21 cellular contexts compared by ENCODE assay signal in the genomic region with DNA sequence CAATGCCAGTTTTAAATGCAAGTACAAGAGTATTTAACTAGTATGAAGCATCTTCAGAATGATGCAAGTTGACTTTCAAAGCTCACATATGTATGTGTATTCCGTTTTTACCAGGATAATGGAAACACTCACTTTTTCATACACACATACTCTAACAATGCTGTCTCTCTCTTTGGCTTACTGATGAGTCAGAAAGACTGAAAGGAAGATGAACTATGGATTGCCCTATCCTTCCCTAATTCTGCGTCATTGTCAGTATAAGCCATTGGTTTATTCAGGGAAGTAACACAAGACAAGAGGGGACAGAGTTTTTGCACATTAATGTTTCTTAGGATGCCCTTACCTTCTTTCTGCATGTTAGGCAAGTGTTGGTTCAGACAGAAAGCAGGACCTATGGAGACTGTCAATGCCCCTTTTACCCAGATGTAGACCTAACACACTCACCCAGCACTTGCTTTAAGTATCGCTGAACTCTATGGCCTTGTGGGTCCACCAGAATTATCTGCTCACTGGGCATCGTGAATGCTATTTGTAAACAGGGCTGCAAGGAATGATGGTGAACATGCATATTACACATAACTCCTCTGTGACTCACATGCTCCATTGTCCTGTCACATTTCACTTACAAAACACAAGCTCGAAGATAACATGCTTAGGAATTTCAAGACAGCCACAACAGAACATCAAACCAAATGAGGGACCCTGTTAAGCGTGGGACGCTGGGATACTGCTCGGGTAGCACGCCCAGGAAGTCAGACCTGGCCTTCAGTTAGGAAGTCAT. TPM values are rescaled to one million over a fixed set of nuclear protein-coding genes. Genes with fewer than 3 reads are reported as not detected.
DNase-seq lines count a peak whose midpoint lies in the region; ATAC-seq and TF ChIP-seq lines count a peak whose summit lies in the region.
"Had no signal": no experiment of that assay in that cellular context is flagged by ENCODE, and none has a peak within 500 bp of the region (broad histone marks: within the 10 kb centered on the region; RNA-seq: fewer than 3 reads in every experiment).

No MANE protein-coding gene starts in this region.

- intact Hi-C loops in left cardiac atrium (cut with DNase I) = no loop called here

- peaks cover 0 to 6% of the 10 kb centered on the region in 2 donors for H3K4me1 ChIP-seq in right atrium auricular region
- peaks cover 28% of the 10 kb centered on the region for H3K4me1 ChIP-seq in adipocyte (ENCODE audit: control insufficient read depth, insufficient read depth, low read length)

- no peak overlapping the region for H3K4me3 ChIP-seq in right atrium auricular region
- no peak overlapping the region for H3K4me3 ChIP-seq in adipocyte (ENCODE audit: low read length)
- H3K4me3 ChIP-seq in foreskin fibroblast (ENCODE audit: low read depth in 1 of 2, low read length in 2 of 2) = no peak overlapping the region
- H3K4me3 ChIP-seq: MG63, skin epidermis had no signal

- no peak for TF ChIP-seq CTCF in right atrium auricular region (IDR thresholded peaks at IDR 0.05)
- no peak for TF ChIP-seq CTCF in foreskin fibroblast (IDR thresholded peaks at IDR 0.05; ENCODE audit: low read depth, low read length)

- no peaks in the 10 kb centered on the region for H3K9me3 ChIP-seq in right atrium auricular region
- H3K9me3 ChIP-seq in adipocyte (ENCODE audit: control insufficient read depth, low read length) = no peaks in the 10 kb centered on the region
- H3K9me3 ChIP-seq: MG63 had no signal

- no peaks in the 10 kb centered on the region for H3K36me3 ChIP-seq in right atrium auricular region
- H3K36me3 ChIP-seq in adipocyte (ENCODE audit: control insufficient read depth, insufficient read depth, low read length, severe bottlenecking) = no peaks in the 10 kb centered on the region
- H3K36me3 ChIP-seq: MG63 had no signal

- ATAC-seq in left cardiac atrium = peak; percentile 34 to 38
- ATAC-seq: activated CD4-positive, CD25-positive, alpha-beta regulatory T cell treated with anti-CD3 and anti-CD28 coated beads, Interleukin-2, amount 50 U/mL, for 24 hours; CD8-positive, alpha-beta T cell; Panc1; stimulated activated memory B cell treated with anti-CD40 and anti-IgM and Interleukin-4, amounts not matched to agents 10 μg/mL and 1 μg/mL and 100 μg/mL, for 72 hours; T-helper 17 cell had no signal

- H3K9ac ChIP-seq in adipocyte (ENCODE audit: low read length) = no peak overlapping the region

- no peaks in the 10 kb centered on the region for H3K27me3 ChIP-seq in right atrium auricular region
- no peaks in the 10 kb centered on the region for H3K27me3 ChIP-seq in adipocyte (replicated peaks; ENCODE audit: control insufficient read depth, insufficient read depth, low read length)

- DNase-seq in left cardiac atrium (no peak), right atrium auricular region (ENCODE audit: low spot score) (no peak), adipocyte (ENCODE audit: low read depth) (peak; percentile 63), foreskin fibroblast (peak; percentile 44 to 73), SHP77 (lab: John Stamatoyannopoulos, UW) (no peak), UCSD-AML1 (lab: John Stamatoyannopoulos, UW; ENCODE audit: unreplicated experiment) (no peak), cerebellar cortex (ENCODE audit: low spot score) (no peak)
- no peak for DNase-seq in activated naive CD4-positive, alpha-beta T cell (lab: John Stamatoyannopoulos, UW)
- DNase-seq: activated CD8-positive, alpha-beta memory T cell treated with anti-CD3 and anti-CD28 coated beads, Interleukin-2, amount 50 U/mL, for 4 hours; activated naive CD4-positive, alpha-beta T cell treated with anti-CD3 and anti-CD28 coated beads for 36 hours; CD8-positive, alpha-beta T cell; central memory CD4-positive, alpha-beta T cell; glutamatergic neuron; kidney; MG63; NCI-H526 treated with DMSO at 0.1 percent for 48 hours; T-helper 17 cell had no signal

- no peak overlapping the region for H3K27ac ChIP-seq in right atrium auricular region
- H3K27ac ChIP-seq: skin epidermis had no signal

RNA-seq across cellular contexts. Expression of a gene that starts 10.0 kb away (rescaled TPM):
- total RNA-seq in left cardiac atrium (under 1 TPM; 0.13 to 0.44 TPM), right atrium auricular region (1 to 10 TPM in 1 of 2 donors, not detected in 1; 2.4 TPM)
- total RNA-seq: activated naive CD4-positive, alpha-beta T cell treated with anti-CD3 and anti-CD28 coated beads for 36 hours; CD8-positive, alpha-beta T cell; T-helper 17 cell had no signal

Comparison
In these comparisons a context has a peak if more than half of its experiments do, and no peak if none do; other contexts are left out.
1. DNase-seq: peak in adipocyte (single experiment) and foreskin fibroblast (2 of 2); none in left cardiac atrium (single experiment), right atrium auricular region (single experiment), SHP77 (0 of 2), UCSD-AML1 (single experiment), cerebellar cortex (single experiment) and activated naive CD4-positive, alpha-beta T cell (0 of 4).